In the genomic region with DNA sequence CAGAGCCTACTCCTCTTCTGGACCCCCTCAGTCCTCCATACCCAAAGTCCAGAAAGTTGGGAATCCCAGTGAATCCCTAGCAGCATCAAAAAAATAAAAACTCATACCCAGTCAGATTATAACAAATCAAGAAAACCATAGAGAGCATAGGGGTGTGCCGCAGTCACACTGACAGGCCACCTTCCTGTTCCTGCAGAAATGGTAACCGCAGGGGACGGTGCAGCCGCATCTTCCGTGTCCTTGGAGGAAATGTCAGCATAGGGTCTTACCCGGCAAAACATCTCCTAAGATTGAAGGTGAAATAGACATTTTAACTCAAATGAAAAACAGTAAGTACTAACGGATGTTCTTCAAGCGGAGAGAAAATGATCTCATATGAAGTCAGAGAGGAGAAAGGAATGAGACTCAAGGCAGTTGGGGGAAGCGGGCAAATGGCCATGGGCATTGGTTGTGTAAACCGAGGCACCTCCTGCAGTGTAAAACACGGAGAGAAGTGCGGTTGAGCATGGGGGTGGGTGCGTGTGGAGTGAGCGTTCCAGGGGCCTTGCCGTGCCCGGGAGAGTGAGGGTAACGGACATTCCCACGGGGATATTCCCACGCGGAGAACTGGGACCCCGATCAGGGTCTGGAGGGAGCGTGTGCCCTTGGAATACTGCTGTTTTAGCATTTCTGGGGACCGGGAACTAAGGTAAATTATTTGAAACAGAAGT, we compare ENCODE assay signal across 21 cellular contexts.
DNase-seq lines count a peak whose midpoint lies in the region; ATAC-seq and TF ChIP-seq lines count a peak whose summit lies in the region.
"Had no signal": no experiment of that assay in that cellular context is flagged by ENCODE, and none has a peak within 500 bp of the region (broad histone marks: within the 10 kb centered on the region; RNA-seq: fewer than 3 reads in every experiment).

No MANE protein-coding gene starts in this region.

- H3K36me3 Mint-ChIP-seq in WTC11 = peaks cover 19% of the 10 kb centered on the region
- H3K36me3 Mint-ChIP-seq in activated T-helper 1 cell treated with anti-CD3 and anti-CD28 coated beads, Interleukin-12 subunit alpha, Interleukin-12 subunit beta, Interleukin-2, Interleukin-4 antibody, amounts not matched to agents 30 ng/mL and 10 ng/mL and 1 ng/mL, durations not matched to agents 14 hours and 24 hours and 36 hours (ENCODE audit: low read depth) = no peaks in the 10 kb centered on the region

- TF ChIP-seq POLR2A in spleen (IDR thresholded peaks at IDR 0.05) = no peak

- H3K27me3 Mint-ChIP-seq in WTC11 (ENCODE audit: low read depth) = no peaks in the 10 kb centered on the region
- no peaks in the 10 kb centered on the region for H3K27me3 Mint-ChIP-seq in activated T-helper 1 cell treated with anti-CD3 and anti-CD28 coated beads, Interleukin-12 subunit alpha, Interleukin-12 subunit beta, Interleukin-2, Interleukin-4 antibody, amounts not matched to agents 30 ng/mL and 10 ng/mL and 1 ng/mL, durations not matched to agents 14 hours and 24 hours and 36 hours (ENCODE audit: insufficient read depth)
- H3K27me3 Mint-ChIP-seq: B cell; CD4-positive, alpha-beta memory T cell had no signal

- ATAC-seq in right cardiac atrium (no peak), WTC11 (no peak), left lobe of liver (no peak)

- WGBS in right cardiac atrium = 94% methylated on average over 23 of the region's 23 CpGs
- 92 to 96% (median 94%) methylated on average over 23 of the region's 23 CpGs for WGBS in spleen, 5 donors

- no peaks in the 10 kb centered on the region for H3K4me1 Mint-ChIP-seq in WTC11
- no peaks in the 10 kb centered on the region for H3K4me1 Mint-ChIP-seq in activated T-helper 1 cell treated with anti-CD3 and anti-CD28 coated beads, Interleukin-12 subunit alpha, Interleukin-12 subunit beta, Interleukin-2, Interleukin-4 antibody, amounts not matched to agents 30 ng/mL and 10 ng/mL and 1 ng/mL, durations not matched to agents 14 hours and 24 hours and 36 hours (ENCODE audit: low read depth)

- TF ChIP-seq CTCF in WTC11 (IDR thresholded peaks at IDR 0.05) (no peak), spleen (IDR thresholded peaks at IDR 0.05 in 8 of 11, conservative IDR thresholded peaks at IDR 0.05 in 3 of 11) (no peak)

- POLR2A ChIA-PET in WTC11 (lab: Charles Lee) = no interaction called here

- peaks cover 29% of the 10 kb centered on the region for H3K9me3 Mint-ChIP-seq in WTC11
- H3K9me3 Mint-ChIP-seq in activated T-helper 1 cell treated with anti-CD3 and anti-CD28 coated beads, Interleukin-12 subunit alpha, Interleukin-12 subunit beta, Interleukin-2, Interleukin-4 antibody, amounts not matched to agents 30 ng/mL and 10 ng/mL and 1 ng/mL, durations not matched to agents 14 hours and 24 hours and 36 hours = no peaks in the 10 kb centered on the region
- H3K9me3 Mint-ChIP-seq: CD4-positive, alpha-beta memory T cell had no signal

- CTCF ChIA-PET in WTC11 (lab: Charles Lee) = no interaction called here

- intact Hi-C loops in cardiac septum (cut with DNase I) (no loop called here), right cardiac atrium (cut with DNase I) (no loop called here), spleen (cut with DNase I; ENCODE audit: low total_unique reads) (no loop called here)
- intact Hi-C loops in activated T-helper 1 cell treated with anti-CD3 and anti-CD28 coated beads, Interleukin-12 subunit alpha, Interleukin-12 subunit beta, Interleukin-2, Interleukin-4 antibody, amounts not matched to agents 30 ng/mL and 10 ng/mL and 1 ng/mL, durations not matched to agents 14 hours and 24 hours and 36 hours (cut with micrococcal nuclease) = no loop called here

- DNase-seq in cardiac septum (ENCODE audit: low spot score) = peak; percentile 9
- DNase-seq in right cardiac atrium = no peak
- peak; percentile 4 for DNase-seq in WTC11 (ENCODE audit: low spot score)
- DNase-seq in left lobe of liver (ENCODE audit: low spot score) = peak; percentile 42
- DNase-seq in spleen = peak; percentile 32
- no peak for DNase-seq in DMS153 treated with DMSO at 0.1 percent for 48 hours (lab: John Stamatoyannopoulos, UW; ENCODE audit: unreplicated experiment)
- DNase-seq in activated T-helper 1 cell treated with anti-CD3 and anti-CD28 coated beads, Interleukin-12 subunit alpha, Interleukin-12 subunit beta, Interleukin-2, Interleukin-4 antibody, amounts not matched to agents 30 ng/mL and 10 ng/mL and 1 ng/mL, durations not matched to agents 14 hours and 24 hours and 36 hours (ENCODE audit: low spot score) = no peak
- no peak for DNase-seq in amniotic stem cell (lab: John Stamatoyannopoulos, UW)
- DNase-seq: ACHN; CD4-positive, alpha-beta memory T cell; DND-41; GDM1; KBM-7; NCI-H1092 treated with DMSO at 0.1 percent for 48 hours; NCI-H1694; NCI-H446 treated with DMSO at 0.1 percent for 48 hours; NCI-H774; PC-9; SHP77 had no signal

- H3K9me3 ChIP-seq in right cardiac atrium (ENCODE audit: control insufficient read depth, low read length) = no peaks in the 10 kb centered on the region
- H3K9me3 ChIP-seq in spleen = no peaks in the 10 kb centered on the region

- H3K36me3 ChIP-seq in spleen = peaks cover 0 to 51% (median 0%) of the 10 kb centered on the region in 6 donors

- no peak overlapping the region for H3K4me3 Mint-ChIP-seq in WTC11
- no peak overlapping the region for H3K4me3 Mint-ChIP-seq in activated T-helper 1 cell treated with anti-CD3 and anti-CD28 coated beads, Interleukin-12 subunit alpha, Interleukin-12 subunit beta, Interleukin-2, Interleukin-4 antibody, amounts not matched to agents 30 ng/mL and 10 ng/mL and 1 ng/mL, durations not matched to agents 14 hours and 24 hours and 36 hours
- H3K4me3 Mint-ChIP-seq: B cell; CD4-positive, alpha-beta memory T cell had no signal

- H3K27me3 ChIP-seq in right cardiac atrium (ENCODE audit: control insufficient read depth, insufficient read depth) = no peaks in the 10 kb centered on the region
- H3K27me3 ChIP-seq in spleen (replicated peaks in 1 of 7) = no peaks in the 10 kb centered on the region

- H3K27ac ChIP-seq in right cardiac atrium (ENCODE audit: low read length) = no peak overlapping the region
- H3K27ac ChIP-seq in spleen = no peak overlapping the region
- H3K27ac ChIP-seq: HL-60, PC-9 had no signal

- H3K4me1 ChIP-seq in right cardiac atrium (ENCODE audit: control insufficient read depth, insufficient read depth, low read length) (peaks cover 6% of the 10 kb centered on the region), spleen (no peaks in the 10 kb centered on the region)

- no peak overlapping the region for H3K4me3 ChIP-seq in right cardiac atrium (ENCODE audit: low read length)
- H3K4me3 ChIP-seq in spleen = no peak overlapping the region
- H3K4me3 ChIP-seq: PC-9 had no signal

- no peak overlapping the region for H3K27ac Mint-ChIP-seq in WTC11
- no peak overlapping the region for H3K27ac Mint-ChIP-seq in activated T-helper 1 cell treated with anti-CD3 and anti-CD28 coated beads, Interleukin-12 subunit alpha, Interleukin-12 subunit beta, Interleukin-2, Interleukin-4 antibody, amounts not matched to agents 30 ng/mL and 10 ng/mL and 1 ng/mL, durations not matched to agents 14 hours and 24 hours and 36 hours
- H3K27ac Mint-ChIP-seq: B cell; CD4-positive, alpha-beta memory T cell had no signal

TF ChIP-seq in WTC11, 78 proteins besides CTCF, POLR2A, EP300 and RAD21:
- TF ChIP-seq CREB1 (CRISPR knock-in tag; IDR thresholded peaks at IDR 0.05) (no peak), FOXJ3 (CRISPR knock-in tag; IDR thresholded peaks at IDR 0.05; ENCODE audit: borderline replicate concordance) (no peak), MXD4 (CRISPR knock-in tag; IDR thresholded peaks at IDR 0.05; ENCODE audit: borderline replicate concordance) (no peak), EMX1 (CRISPR knock-in tag; IDR thresholded peaks at IDR 0.05) (no peak), NR1H2 (CRISPR knock-in tag; IDR thresholded peaks at IDR 0.05) (no peak)
- TF ChIP-seq, protein P1, sequence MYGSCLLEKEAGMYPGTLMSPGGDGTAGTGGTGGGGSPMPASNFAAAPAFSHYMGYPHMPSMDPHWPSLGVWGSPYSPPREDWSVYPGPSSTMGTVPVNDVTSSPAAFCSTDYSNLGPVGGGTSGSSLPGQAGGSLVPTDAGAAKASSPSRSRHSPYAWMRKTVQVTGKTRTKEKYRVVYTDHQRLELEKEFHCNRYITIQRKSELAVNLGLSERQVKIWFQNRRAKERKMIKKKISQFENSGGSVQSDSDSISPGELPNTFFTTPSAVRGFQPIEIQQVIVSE (CRISPR knock-in tag; IDR thresholded peaks at IDR 0.05; ENCODE audit: borderline replicate concordance) = no peak
- TF ChIP-seq, protein P2, sequence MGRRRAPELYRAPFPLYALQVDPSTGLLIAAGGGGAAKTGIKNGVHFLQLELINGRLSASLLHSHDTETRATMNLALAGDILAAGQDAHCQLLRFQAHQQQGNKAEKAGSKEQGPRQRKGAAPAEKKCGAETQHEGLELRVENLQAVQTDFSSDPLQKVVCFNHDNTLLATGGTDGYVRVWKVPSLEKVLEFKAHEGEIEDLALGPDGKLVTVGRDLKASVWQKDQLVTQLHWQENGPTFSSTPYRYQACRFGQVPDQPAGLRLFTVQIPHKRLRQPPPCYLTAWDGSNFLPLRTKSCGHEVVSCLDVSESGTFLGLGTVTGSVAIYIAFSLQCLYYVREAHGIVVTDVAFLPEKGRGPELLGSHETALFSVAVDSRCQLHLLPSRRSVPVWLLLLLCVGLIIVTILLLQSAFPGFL (CRISPR knock-in tag; IDR thresholded peaks at IDR 0.05; ENCODE audit: borderline replicate concordance) = no peak
- TF ChIP-seq, protein P3, sequence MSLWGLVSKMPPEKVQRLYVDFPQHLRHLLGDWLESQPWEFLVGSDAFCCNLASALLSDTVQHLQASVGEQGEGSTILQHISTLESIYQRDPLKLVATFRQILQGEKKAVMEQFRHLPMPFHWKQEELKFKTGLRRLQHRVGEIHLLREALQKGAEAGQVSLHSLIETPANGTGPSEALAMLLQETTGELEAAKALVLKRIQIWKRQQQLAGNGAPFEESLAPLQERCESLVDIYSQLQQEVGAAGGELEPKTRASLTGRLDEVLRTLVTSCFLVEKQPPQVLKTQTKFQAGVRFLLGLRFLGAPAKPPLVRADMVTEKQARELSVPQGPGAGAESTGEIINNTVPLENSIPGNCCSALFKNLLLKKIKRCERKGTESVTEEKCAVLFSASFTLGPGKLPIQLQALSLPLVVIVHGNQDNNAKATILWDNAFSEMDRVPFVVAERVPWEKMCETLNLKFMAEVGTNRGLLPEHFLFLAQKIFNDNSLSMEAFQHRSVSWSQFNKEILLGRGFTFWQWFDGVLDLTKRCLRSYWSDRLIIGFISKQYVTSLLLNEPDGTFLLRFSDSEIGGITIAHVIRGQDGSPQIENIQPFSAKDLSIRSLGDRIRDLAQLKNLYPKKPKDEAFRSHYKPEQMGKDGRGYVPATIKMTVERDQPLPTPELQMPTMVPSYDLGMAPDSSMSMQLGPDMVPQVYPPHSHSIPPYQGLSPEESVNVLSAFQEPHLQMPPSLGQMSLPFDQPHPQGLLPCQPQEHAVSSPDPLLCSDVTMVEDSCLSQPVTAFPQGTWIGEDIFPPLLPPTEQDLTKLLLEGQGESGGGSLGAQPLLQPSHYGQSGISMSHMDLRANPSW (CRISPR knock-in tag; conservative IDR thresholded peaks at IDR 0.05; ENCODE audit: low read depth) = no peak

Comparison
In these comparisons a context has a peak if more than half of its experiments do, and no peak if none do; other contexts are left out.
1. DNase-seq: peak in cardiac septum (single experiment), WTC11 (single experiment), left lobe of liver (single experiment) and spleen (single experiment); none in right cardiac atrium (0 of 3), DMS153 treated with DMSO at 0.1 percent for 48 hours (single experiment), activated T-helper 1 cell treated with anti-CD3 and anti-CD28 coated beads, Interleukin-12 subunit alpha, Interleukin-12 subunit beta, Interleukin-2, Interleukin-4 antibody, amounts not matched to agents 30 ng/mL and 10 ng/mL and 1 ng/mL, durations not matched to agents 14 hours and 24 hours and 36 hours (single experiment) and amniotic stem cell (single experiment).